Comparison of ENCODE assay signal across 15 cellular contexts in genomic region chr11:86395061-86395551, GRCh38. TPM values are rescaled to one million over a fixed set of nuclear protein-coding genes. Genes with fewer than 3 reads are reported as not detected.
DNase-seq lines count a peak whose midpoint lies in the region; ATAC-seq and TF ChIP-seq lines count a peak whose summit lies in the region.
"Had no signal": no experiment of that assay in that cellular context is flagged by ENCODE, and none has a peak within 500 bp of the region (broad histone marks: within the 10 kb centered on the region; RNA-seq: fewer than 3 reads in every experiment).

No MANE protein-coding gene starts in this region.

- H3K36me3 Mint-ChIP-seq in osteocyte (ENCODE audit: unreplicated experiment) = no peaks in the 10 kb centered on the region

- H3K27ac ChIP-seq in RWPE1 = no peak overlapping the region
- H3K27ac ChIP-seq: upper lobe of left lung had no signal

- no peaks in the 10 kb centered on the region for H3K9me3 Mint-ChIP-seq in osteocyte (ENCODE audit: unreplicated experiment)

- CTCF ChIA-PET in RWPE1 (lab: Yijun Ruan, JAX) = no interaction called here

- H3K4me3 ChIP-seq in epithelial cell of proximal tubule (ENCODE audit: low read depth, low read length) = no peak overlapping the region
- H3K4me3 ChIP-seq: upper lobe of left lung had no signal

- H3K4me1 Mint-ChIP-seq in osteocyte (ENCODE audit: unreplicated experiment) = peaks cover 20% of the 10 kb centered on the region

- no peak for TF ChIP-seq CTCF in epithelial cell of proximal tubule (conservative IDR thresholded peaks at IDR 0.05; ENCODE audit: low read depth, low read length)
- no peak for TF ChIP-seq CTCF in osteocyte (IDR thresholded peaks at IDR 0.05)
- TF ChIP-seq CTCF in RWPE1 (conservative IDR thresholded peaks at IDR 0.05; ENCODE audit: low read depth) = no peak

- ATAC-seq in HG03565 (IDR thresholded peaks at IDR 0.05; ENCODE audit: unreplicated experiment) = no peak

- no peak overlapping the region for H3K4me3 Mint-ChIP-seq in osteocyte (ENCODE audit: unreplicated experiment)

- intact Hi-C loops in posterior cingulate gyrus (cut with DNase I) = no loop called here

- H3K27me3 Mint-ChIP-seq in osteocyte (ENCODE audit: unreplicated experiment) = no peaks in the 10 kb centered on the region

- peak; percentile 29 for DNase-seq in ELR (ENCODE audit: low read depth)
- peak; percentile 64 for DNase-seq in OCI-M1 (lab: John Stamatoyannopoulos, UW)
- peak; percentile 10 for DNase-seq in epithelial cell of proximal tubule (ENCODE audit: low read depth)
- no peak for DNase-seq in osteocyte (ENCODE audit: extremely low spot score, unreplicated experiment)
- DNase-seq in posterior cingulate gyrus = no peak
- DNase-seq in RWPE1 (ENCODE audit: low spot score) = no peak
- DNase-seq in NCI-H2196 (lab: John Stamatoyannopoulos, UW; ENCODE audit: unreplicated experiment) = no peak
- DNase-seq: activated CD4-positive, alpha-beta T cell treated with anti-CD3 and anti-CD28 coated beads for 4 hours; activated naive CD4-positive, alpha-beta T cell; effector memory CD4-positive, alpha-beta T cell; GOT3; NCI-H146; occipital lobe; upper lobe of left lung had no signal

- POLR2A ChIA-PET in RWPE1 (lab: Yijun Ruan, JAX; ENCODE audit: low non-redundant PET) = no interaction called here

- H3K27ac Mint-ChIP-seq in osteocyte (ENCODE audit: unreplicated experiment) = peak overlapping the region; percentile 70

RNA-seq across cellular contexts. Expression of gene CCDC81, which starts 20.4 kb away (rescaled TPM):
- 0.81 TPM in 1 of 2 replicates, not detected in the other for total RNA-seq in epithelial cell of proximal tubule
- total RNA-seq in osteocyte = 1.4 TPM in 2 replicates

Comparison
In these comparisons a context has a peak if more than half of its experiments do, and no peak if none do; other contexts are left out.
1. DNase-seq: peak in ELR (single experiment), OCI-M1 (single experiment) and epithelial cell of proximal tubule (single experiment); none in osteocyte (single experiment), posterior cingulate gyrus (0 of 10), RWPE1 (single experiment) and NCI-H2196 (single experiment).